Comparison of ENCODE assay signal across 16 cellular contexts in genomic region chr18:63158012-63158631, GRCh38.
DNase-seq lines count a peak whose midpoint lies in the region; ATAC-seq and TF ChIP-seq lines count a peak whose summit lies in the region.
"Had no signal": no experiment of that assay in that cellular context is flagged by ENCODE, and none has a peak within 500 bp of the region (broad histone marks: within the 10 kb centered on the region; RNA-seq: fewer than 3 reads in every experiment).

No MANE protein-coding gene starts in this region.

- H3K36me3 Mint-ChIP-seq in T-helper 2 cell treated with Interferon-gamma antibody and Interleukin-4, amounts not matched to agents 5 μg/mL and 100 μg/mL, for 36 hours (ENCODE audit: low read depth), result peaks cover 19% of the 10 kb centered on the region
- H3K36me3 Mint-ChIP-seq in central memory CD8-positive, alpha-beta T cell (ENCODE audit: insufficient read depth), result peaks cover 29% of the 10 kb centered on the region
- peaks cover 100% of the 10 kb centered on the region for H3K36me3 Mint-ChIP-seq in stimulated activated effector memory CD8-positive, alpha-beta T cell treated with anti-CD3 and anti-CD28 coated beads, Interleukin-12 subunit alpha, Interleukin-12 subunit beta, amount 100 ng/mL, for 72 hours

- H3K9me3 ChIP-seq in OCI-LY3 (ENCODE audit: insufficient read depth, low read length), result no peaks in the 10 kb centered on the region
- H3K9me3 ChIP-seq in mucosa of descending colon, result no peaks in the 10 kb centered on the region
- H3K9me3 ChIP-seq: A549 had no signal

- peaks cover 97% of the 10 kb centered on the region for H3K4me1 Mint-ChIP-seq in T-helper 2 cell treated with Interferon-gamma antibody and Interleukin-4, amounts not matched to agents 5 μg/mL and 100 μg/mL, for 36 hours (ENCODE audit: low read depth)
- H3K4me1 Mint-ChIP-seq in central memory CD8-positive, alpha-beta T cell, result peaks cover 94% of the 10 kb centered on the region
- peaks cover 99% of the 10 kb centered on the region for H3K4me1 Mint-ChIP-seq in stimulated activated effector memory CD8-positive, alpha-beta T cell treated with anti-CD3 and anti-CD28 coated beads, Interleukin-12 subunit alpha, Interleukin-12 subunit beta, amount 100 ng/mL, for 72 hours

- no peak for ATAC-seq in central memory CD8-positive, alpha-beta T cell (replicated peaks; ENCODE audit: extremely low read depth, poor library complexity, severe bottlenecking)
- ATAC-seq in stimulated activated effector memory CD8-positive, alpha-beta T cell treated with anti-CD3 and anti-CD28 coated beads, Interleukin-12 subunit alpha, Interleukin-12 subunit beta, amount 100 ng/mL, for 72 hours, result no peak
- ATAC-seq in mucosa of descending colon (no peak), GM19328 (IDR thresholded peaks at IDR 0.05; ENCODE audit: unreplicated experiment) (no peak)
- ATAC-seq: A549, foreskin keratinocyte, K562 had no signal

- H3K4me1 ChIP-seq in OCI-LY3 (ENCODE audit: low read length) (peaks cover 98% of the 10 kb centered on the region), mucosa of descending colon (ENCODE audit: low read depth) (peaks cover 42% of the 10 kb centered on the region)

- H2AFZ ChIP-seq in OCI-LY3 (ENCODE audit: low read depth, low read length), result no peak overlapping the region
- H2AFZ ChIP-seq: PC-9 had no signal

- H3K4me3 Mint-ChIP-seq in T-helper 2 cell treated with Interferon-gamma antibody and Interleukin-4, amounts not matched to agents 5 μg/mL and 100 μg/mL, for 36 hours, result peak overlapping the region; percentile 73
- H3K4me3 Mint-ChIP-seq in central memory CD8-positive, alpha-beta T cell, result peak overlapping the region; percentile 76
- H3K4me3 Mint-ChIP-seq in stimulated activated effector memory CD8-positive, alpha-beta T cell treated with anti-CD3 and anti-CD28 coated beads, Interleukin-12 subunit alpha, Interleukin-12 subunit beta, amount 100 ng/mL, for 72 hours, result peak overlapping the region; percentile 71

- H3K36me3 ChIP-seq in OCI-LY3 (replicated peaks; ENCODE audit: low read depth, low read length) (peaks cover 16% of the 10 kb centered on the region), mucosa of descending colon (ENCODE audit: low read depth) (no peaks in the 10 kb centered on the region)

- H3K27ac Mint-ChIP-seq in T-helper 2 cell treated with Interferon-gamma antibody and Interleukin-4, amounts not matched to agents 5 μg/mL and 100 μg/mL, for 36 hours, result peak overlapping the region; percentile 95
- H3K27ac Mint-ChIP-seq in central memory CD8-positive, alpha-beta T cell (ENCODE audit: low read depth), result peak overlapping the region; percentile 89
- peak overlapping the region; percentile 96 for H3K27ac Mint-ChIP-seq in stimulated activated effector memory CD8-positive, alpha-beta T cell treated with anti-CD3 and anti-CD28 coated beads, Interleukin-12 subunit alpha, Interleukin-12 subunit beta, amount 100 ng/mL, for 72 hours

- no peaks in the 10 kb centered on the region for H3K27me3 Mint-ChIP-seq in T-helper 2 cell treated with Interferon-gamma antibody and Interleukin-4, amounts not matched to agents 5 μg/mL and 100 μg/mL, for 36 hours (ENCODE audit: low read depth)
- no peaks in the 10 kb centered on the region for H3K27me3 Mint-ChIP-seq in central memory CD8-positive, alpha-beta T cell

- H3K4me3 ChIP-seq in OCI-LY3 (ENCODE audit: low read length), result peak overlapping the region; percentile 70
- H3K4me3 ChIP-seq in mucosa of descending colon, result no peak overlapping the region
- H3K4me3 ChIP-seq: A549, K562, PC-9 had no signal

- peaks cover 94% of the 10 kb centered on the region for H3K79me2 ChIP-seq in OCI-LY3 (ENCODE audit: low read length)

- TF ChIP-seq CTCF in OCI-LY3 (IDR thresholded peaks at IDR 0.05; ENCODE audit: low read depth, low read length) (no peak), mucosa of descending colon (IDR thresholded peaks at IDR 0.05) (no peak)

- H3K27me3 ChIP-seq in OCI-LY3 (ENCODE audit: low read depth, low read length), result no peaks in the 10 kb centered on the region

- peak overlapping the region; percentile 77 for H3K9ac ChIP-seq in OCI-LY3 (ENCODE audit: low read length)

- H4K20me1 ChIP-seq in OCI-LY3 (ENCODE audit: insufficient read depth, low read length), result peaks cover 3% of the 10 kb centered on the region; the same call in 1 of the 2 replicates

- DNase-seq in T-helper 2 cell treated with Interferon-gamma antibody and Interleukin-4, amounts not matched to agents 5 μg/mL and 100 μg/mL, for 36 hours (ENCODE audit: low spot score), result no peak
- DNase-seq in T-helper 2 cell (no peak), mucosa of descending colon (no peak), GM19240 (ENCODE audit: insufficient read length, low spot score) (no peak)
- no peak for DNase-seq in central memory CD8-positive, alpha-beta T cell (ENCODE audit: low spot score in 2 of 2)
- DNase-seq in stimulated activated effector memory CD8-positive, alpha-beta T cell treated with anti-CD3 and anti-CD28 coated beads, Interleukin-12 subunit alpha, Interleukin-12 subunit beta, amount 100 ng/mL, for 72 hours (ENCODE audit: low spot score in 2 of 2), result no peak
- DNase-seq: cortex of kidney, EL, foreskin keratinocyte, H7, PC-9, T-helper 9 cell had no signal

- no peaks in the 10 kb centered on the region for H3K9me3 Mint-ChIP-seq in T-helper 2 cell treated with Interferon-gamma antibody and Interleukin-4, amounts not matched to agents 5 μg/mL and 100 μg/mL, for 36 hours
- H3K9me3 Mint-ChIP-seq in central memory CD8-positive, alpha-beta T cell, result no peaks in the 10 kb centered on the region
- H3K9me3 Mint-ChIP-seq in stimulated activated effector memory CD8-positive, alpha-beta T cell treated with anti-CD3 and anti-CD28 coated beads, Interleukin-12 subunit alpha, Interleukin-12 subunit beta, amount 100 ng/mL, for 72 hours, result no peaks in the 10 kb centered on the region

- H3K4me2 ChIP-seq in OCI-LY3 (ENCODE audit: low read length), result peak overlapping the region; percentile 87
- H3K4me2 ChIP-seq: A549, PC-9 had no signal

- H3K27ac ChIP-seq in OCI-LY3 (ENCODE audit: low read length), result peak overlapping the region; percentile 90
- H3K27ac ChIP-seq: A549, foreskin keratinocyte, PC-9 had no signal

- intact Hi-C loops in mucosa of descending colon (cut with DNase I, micrococcal nuclease), result no loop called here
